21 cellular contexts compared by ENCODE assay signal in genomic region chr6:133697666-133698065, GRCh38.
A peak's percentile ranks its signal among the peaks of the same experiment; 100 is the strongest.
DNase-seq lines count a peak whose midpoint lies in the region; ATAC-seq and TF ChIP-seq lines count a peak whose summit lies in the region.
"Had no signal": no experiment of that assay in that cellular context is flagged by ENCODE, and none has a peak within 500 bp of the region (broad histone marks: within the 10 kb centered on the region; RNA-seq: fewer than 3 reads in every experiment).

No MANE protein-coding gene starts in this region.

- POLR2A ChIA-PET in MCF 10A (lab: Yijun Ruan, JAX), result interaction anchor here (0.8 to 1.3 kb wide), 2 partner anchors 37 to 106 kb away, joined by 3 read pairs; no protein-coding TSS in a partner anchor

- TF ChIP-seq CTCF in MCF 10A (IDR thresholded peaks at IDR 0.05; ENCODE audit: unreplicated experiment) (no peak), breast epithelium (IDR thresholded peaks at IDR 0.05) (no peak), CD14-positive monocyte (IDR thresholded peaks at IDR 0.05) (no peak)

- intact Hi-C loops in MCF 10A (cut with micrococcal nuclease) (no loop called here), breast epithelium (cut with DNase I; ENCODE audit: low total_unique reads) (loop anchor here (2.0 kb wide), 1 partner anchor 67 kb away; no protein-coding TSS in a partner anchor), CD14-positive monocyte (cut with micrococcal nuclease) (no loop called here)

- ATAC-seq in GM21447 (IDR thresholded peaks at IDR 0.05; ENCODE audit: unreplicated experiment) (no peak), HG03565 (IDR thresholded peaks at IDR 0.05; ENCODE audit: unreplicated experiment) (no peak)
- ATAC-seq: mucosa of descending colon, PC-3 had no signal

- no peaks in the 10 kb centered on the region for H3K4me1 ChIP-seq in breast epithelium
- H3K4me1 ChIP-seq: tibial nerve had no signal

- H3K36me3 ChIP-seq in breast epithelium, result no peaks in the 10 kb centered on the region
- H3K36me3 ChIP-seq: tibial nerve had no signal

- H3K4me1 Mint-ChIP-seq in MCF 10A (ENCODE audit: insufficient read depth, unreplicated experiment) (peaks cover 11% of the 10 kb centered on the region), CD14-positive monocyte (no peaks in the 10 kb centered on the region)
- H3K4me1 Mint-ChIP-seq: activated CD4-positive, alpha-beta T cell treated with anti-CD3 and anti-CD28 coated beads, Interleukin-2, amount 10 ng/mL, durations not matched to agents 7 days and 5 days; activated naive CD8-positive, alpha-beta T cell treated with anti-CD3 and anti-CD28 coated beads, Interleukin-2, amount 10 ng/mL, durations not matched to agents 7 days and 5 days had no signal

- H3K9me3 ChIP-seq in breast epithelium, result peaks cover 0 to 5% of the 10 kb centered on the region in 2 donors
- H3K9me3 ChIP-seq: mucosa of descending colon, tibial nerve had no signal

- no peak overlapping the region for H3K27ac ChIP-seq in breast epithelium
- H3K27ac ChIP-seq: epithelial cell of prostate, hepatocyte, SK-N-MC, skin epidermis, tibial nerve had no signal

- peak; percentile 44 for DNase-seq in MCF 10A (ENCODE audit: unreplicated experiment)
- DNase-seq in breast epithelium (ENCODE audit: low spot score in 2 of 2), result no peak
- peak; percentile 98 to 99 for DNase-seq in NCI-H524 (lab: John Stamatoyannopoulos, UW)
- peak; percentile 56 for DNase-seq in dedifferentiated amniotic fluid mesenchymal stem cell (ENCODE audit: extremely low spot score)
- DNase-seq in smooth muscle cell of the brain vasculature (ENCODE audit: low read depth, low spot score), result peak; percentile 65
- no peak for DNase-seq in CD14-positive monocyte (ENCODE audit: low spot score)
- DNase-seq: activated CD4-positive, alpha-beta T cell treated with anti-CD3 and anti-CD28 coated beads, Interleukin-2, amount 10 ng/mL, durations not matched to agents 7 days and 5 days; activated naive CD8-positive, alpha-beta T cell treated with anti-CD3 and anti-CD28 coated beads, Interleukin-2, amount 10 ng/mL, durations not matched to agents 7 days and 5 days; CD4-positive, alpha-beta memory T cell; kidney glomerular epithelial cell; mucosa of descending colon; NCI-H510A; PC-3 had no signal

- no peak for TF ChIP-seq POLR2A in breast epithelium (IDR thresholded peaks at IDR 0.05)

- no TSS peak for BruUV-seq in MCF 10A (replicated peaks; lab: Mats Ljungman, UMichigan)

- H3K36me3 Mint-ChIP-seq in MCF 10A (ENCODE audit: insufficient read depth, unreplicated experiment), result peaks cover 5% of the 10 kb centered on the region
- no peaks in the 10 kb centered on the region for H3K36me3 Mint-ChIP-seq in CD14-positive monocyte
- H3K36me3 Mint-ChIP-seq: activated naive CD8-positive, alpha-beta T cell treated with anti-CD3 and anti-CD28 coated beads, Interleukin-2, amount 10 ng/mL, durations not matched to agents 7 days and 5 days; CD4-positive, alpha-beta memory T cell had no signal

- H3K4me3 ChIP-seq in breast epithelium, result no peak overlapping the region
- H3K4me3 ChIP-seq: hepatocyte, mucosa of descending colon, SK-N-MC, skin epidermis, tibial nerve had no signal

- H3K27ac Mint-ChIP-seq in MCF 10A (ENCODE audit: low read depth, unreplicated experiment), result peak overlapping the region; percentile 28
- H3K27ac Mint-ChIP-seq in CD14-positive monocyte, result no peak overlapping the region
- H3K27ac Mint-ChIP-seq: activated CD4-positive, alpha-beta T cell treated with anti-CD3 and anti-CD28 coated beads, Interleukin-2, amount 10 ng/mL, durations not matched to agents 7 days and 5 days; activated naive CD8-positive, alpha-beta T cell treated with anti-CD3 and anti-CD28 coated beads, Interleukin-2, amount 10 ng/mL, durations not matched to agents 7 days and 5 days; IgD-negative memory B cell had no signal

- CTCF ChIA-PET in MCF 10A (lab: Yijun Ruan, JAX), result no interaction called here

- no peaks in the 10 kb centered on the region for H3K27me3 ChIP-seq in breast epithelium
- H3K27me3 ChIP-seq: hepatocyte, tibial nerve had no signal

- H3K27me3 Mint-ChIP-seq in MCF 10A (ENCODE audit: insufficient read depth, unreplicated experiment), result no peaks in the 10 kb centered on the region
- peaks cover 1 to 4% (median 2%) of the 10 kb centered on the region in 3 donors for H3K27me3 Mint-ChIP-seq in CD14-positive monocyte (ENCODE audit: low read depth in 3 of 3)
- H3K27me3 Mint-ChIP-seq: activated CD4-positive, alpha-beta T cell treated with anti-CD3 and anti-CD28 coated beads, Interleukin-2, amount 10 ng/mL, durations not matched to agents 7 days and 5 days; IgD-negative memory B cell had no signal

- H3K9me3 Mint-ChIP-seq in MCF 10A (ENCODE audit: unreplicated experiment) (peaks cover 14% of the 10 kb centered on the region), CD14-positive monocyte (peaks cover 0 to 12% (median 1%) of the 10 kb centered on the region in 7 donors)
- H3K9me3 Mint-ChIP-seq: activated CD4-positive, alpha-beta T cell treated with anti-CD3 and anti-CD28 coated beads, Interleukin-2, amount 10 ng/mL, durations not matched to agents 7 days and 5 days; activated naive CD8-positive, alpha-beta T cell treated with anti-CD3 and anti-CD28 coated beads, Interleukin-2, amount 10 ng/mL, durations not matched to agents 7 days and 5 days had no signal

- H3K4me3 Mint-ChIP-seq in MCF 10A (ENCODE audit: unreplicated experiment), result no peak overlapping the region
- no peak overlapping the region for H3K4me3 Mint-ChIP-seq in CD14-positive monocyte
- H3K4me3 Mint-ChIP-seq: activated CD4-positive, alpha-beta T cell treated with anti-CD3 and anti-CD28 coated beads, Interleukin-2, amount 10 ng/mL, durations not matched to agents 7 days and 5 days; activated naive CD8-positive, alpha-beta T cell treated with anti-CD3 and anti-CD28 coated beads, Interleukin-2, amount 10 ng/mL, durations not matched to agents 7 days and 5 days; CD4-positive, alpha-beta memory T cell; IgD-negative memory B cell had no signal

Comparison
In these comparisons a context has a peak if more than half of its experiments do, and no peak if none do; other contexts are left out.
1. DNase-seq: peak in MCF 10A (single experiment), NCI-H524 (2 of 2), dedifferentiated amniotic fluid mesenchymal stem cell (single experiment) and smooth muscle cell of the brain vasculature (single experiment); none in breast epithelium (0 of 2) and CD14-positive monocyte (single experiment).